ENCODE assay signal across 26 cellular contexts in genomic region chr7:96598421-96598820, GRCh38.
"Had no signal": no experiment of that assay in that cellular context is flagged by ENCODE, and none has a peak within 500 bp of the region (broad histone marks: within the 10 kb centered on the region; RNA-seq: fewer than 3 reads in every experiment).

No MANE protein-coding gene starts in this region.

- H3K27ac ChIP-seq: ascending aorta, colonic mucosa, dorsolateral prefrontal cortex, ovary, tibial nerve had no signal

- ATAC-seq: effector memory CD8-positive, alpha-beta T cell; left cardiac atrium; left ventricle myocardium superior; mucosa of descending colon; natural killer cell treated with Interleukin-12 subunit alpha and Interleukin-12 subunit beta and Interleukin-15 and Interleukin-18, amount 100 ng/mL, for 72 hours; WTC11 had no signal

- H3K4me3 ChIP-seq: ascending aorta, cardiac muscle cell, colonic mucosa, dorsolateral prefrontal cortex, mucosa of descending colon, ovary, right lobe of liver, tibial nerve had no signal

- DNase-seq: activated CD4-positive, alpha-beta memory T cell treated with anti-CD3 and anti-CD28 coated beads, Interleukin-2, amount 10 ng/mL, durations not matched to agents 7 days and 5 days; activated CD4-positive, alpha-beta T cell treated with anti-CD3 and anti-CD28 coated beads for 1 hour; activated CD4-positive, alpha-beta T cell treated with anti-CD3 and anti-CD28 coated beads, Interleukin-2, amount 10 ng/mL, durations not matched to agents 7 days and 5 days; activated CD8-positive, alpha-beta memory T cell treated with anti-CD3 and anti-CD28 coated beads, Interleukin-2, amount 50 U/mL, for 48 hours; activated gamma-delta T cell; activated naive CD4-positive, alpha-beta T cell treated with anti-CD3 and anti-CD28 coated beads, Interleukin-2, amount 10 ng/mL, durations not matched to agents 7 days and 5 days; activated naive CD8-positive, alpha-beta T cell treated with anti-CD3 and anti-CD28 coated beads, Interleukin-2, amount 10 ng/mL, durations not matched to agents 7 days and 5 days; activated T-cell treated with anti-CD3 and anti-CD28 coated beads, Interleukin-2, amount 50 U/mL, for 24 hours; cerebellar nuclear complex; colonic mucosa; dorsolateral prefrontal cortex; effector memory CD8-positive, alpha-beta T cell; head of caudate nucleus; hippocampal formation; left cardiac atrium; left ventricle myocardium superior; mucosa of descending colon; ovary; right lobe of liver; stimulated activated CD4-positive, alpha-beta T cell treated with anti-CD3 and anti-CD28 coated beads, Interleukin-2, amount 100 ng/mL, for 48 hours; stimulated activated naive CD4-positive, alpha-beta T cell treated with Interleukin-2 at 50 U/mL for 16 hours had no signal
